1 cellular context compared by ENCODE assay signal in the genomic region with DNA sequence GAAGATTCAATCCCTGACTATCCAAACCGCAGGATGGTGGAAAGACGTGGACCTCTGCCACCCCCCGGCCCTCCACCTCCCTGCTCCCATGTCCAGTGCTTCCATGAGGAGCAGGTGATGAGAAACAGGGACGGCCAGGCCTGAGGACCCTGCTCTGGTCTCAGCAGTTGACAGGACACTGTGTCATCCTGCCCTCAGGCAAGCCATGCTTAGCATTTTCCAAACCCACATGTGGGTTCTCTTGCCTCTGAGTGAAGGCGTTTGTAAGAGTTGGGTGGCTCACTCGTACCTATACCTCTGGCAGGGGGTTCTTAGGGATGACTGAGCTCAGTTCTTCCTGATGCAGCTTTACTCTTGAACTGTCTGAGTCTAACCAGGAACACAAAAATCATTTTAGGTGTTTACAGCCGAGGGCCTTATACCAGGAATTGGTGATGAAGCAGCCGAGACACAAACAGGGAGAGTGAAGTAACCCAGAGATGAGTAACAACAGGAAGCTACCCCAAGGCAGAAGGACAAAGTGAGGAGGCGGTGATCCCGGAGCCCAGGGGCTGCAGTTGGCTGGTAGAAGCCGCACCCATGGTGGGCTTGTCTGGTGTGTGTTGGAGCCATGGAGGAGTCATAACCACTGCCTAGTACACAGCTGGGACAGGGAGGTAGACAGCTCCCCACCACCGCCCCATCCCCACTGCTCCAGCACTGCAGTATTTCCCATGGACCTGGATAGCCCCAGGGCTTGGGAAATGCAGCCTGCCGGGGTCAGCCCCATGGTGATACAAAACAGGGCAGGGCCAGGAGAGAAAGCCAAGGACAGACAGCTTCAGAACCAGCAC.
TF ChIP-seq lines count a peak whose summit lies in the region.

No MANE protein-coding gene starts in this region.

TF ChIP-seq in endothelial cell of umbilical vein, 7 proteins besides CTCF, POLR2A, EP300 and RAD21:
- TF ChIP-seq GATA2 (IDR thresholded peaks at IDR 0.05; ENCODE audit: insufficient read depth, insufficient read length, low read depth, low read length): no peak
- no peak for TF ChIP-seq FOS (IDR thresholded peaks at IDR 0.05; ENCODE audit: borderline replicate concordance, insufficient read depth, low read length)
- TF ChIP-seq MYC (IDR thresholded peaks at IDR 0.05; ENCODE audit: low read depth, low read length): no peak
- TF ChIP-seq JUN (IDR thresholded peaks at IDR 0.05; ENCODE audit: borderline replicate concordance, insufficient read depth, insufficient read length, low read depth): no peak
- TF ChIP-seq EZH2 (IDR thresholded peaks at IDR 0.05; ENCODE audit: borderline replicate concordance, low read depth, low read length, severe bottlenecking): no peak
- TF ChIP-seq POLR2AphosphoS5 (IDR thresholded peaks at IDR 0.05; ENCODE audit: insufficient read depth, low read depth, low read length): no peak
- TF ChIP-seq, protein P1, sequence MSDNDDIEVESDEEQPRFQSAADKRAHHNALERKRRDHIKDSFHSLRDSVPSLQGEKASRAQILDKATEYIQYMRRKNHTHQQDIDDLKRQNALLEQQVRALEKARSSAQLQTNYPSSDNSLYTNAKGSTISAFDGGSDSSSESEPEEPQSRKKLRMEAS (IDR thresholded peaks at IDR 0.05; ENCODE audit: insufficient read depth, insufficient read length): no peak
TF ChIP-seq in endothelial cell of umbilical vein: peak in this region for 0.
